ENCODE assay signal across 18 cellular contexts in genomic region chr15:78766041-78766440, GRCh38. TPM values are rescaled to one million over a fixed set of nuclear protein-coding genes. Genes with fewer than 3 reads are reported as not detected.
DNase-seq lines count a peak whose midpoint lies in the region; ATAC-seq and TF ChIP-seq lines count a peak whose summit lies in the region.
"Had no signal": no experiment of that assay in that cellular context is flagged by ENCODE, and none has a peak within 500 bp of the region (broad histone marks: within the 10 kb centered on the region; RNA-seq: fewer than 3 reads in every experiment).

No MANE protein-coding gene starts in this region.

- H3K36me3 Mint-ChIP-seq in stimulated activated memory B cell treated with anti-CD40 and anti-IgM and Interleukin-4, amounts not matched to agents 10 μg/mL and 1 μg/mL and 100 μg/mL, for 72 hours = no peaks in the 10 kb centered on the region
- H3K36me3 Mint-ChIP-seq: CD14-positive monocyte, IgD-negative memory B cell had no signal

- H3K9me3 ChIP-seq in BLaER1 treated with 17β-estradiol and CSF1 and Interleukin-3, amounts not matched to agents 10 nM and 100 nM (replicated peaks in 1 of 11) = no peaks in the 10 kb centered on the region
- H3K9me3 ChIP-seq in RWPE2 (ENCODE audit: severe bottlenecking) (no peaks in the 10 kb centered on the region), lower lobe of right lung (no peaks in the 10 kb centered on the region)

- peak overlapping the region; percentile 41 for H3K27ac Mint-ChIP-seq in stimulated activated memory B cell treated with anti-CD40 and anti-IgM and Interleukin-4, amounts not matched to agents 10 μg/mL and 1 μg/mL and 100 μg/mL, for 72 hours
- H3K27ac Mint-ChIP-seq: CD14-positive monocyte, IgD-negative memory B cell had no signal

- no peaks in the 10 kb centered on the region for H3K27me3 Mint-ChIP-seq in stimulated activated memory B cell treated with anti-CD40 and anti-IgM and Interleukin-4, amounts not matched to agents 10 μg/mL and 1 μg/mL and 100 μg/mL, for 72 hours

- ATAC-seq in RWPE2 (ENCODE audit: low read depth) (no peak), lower lobe of right lung (no peak)
- no peak for ATAC-seq in stimulated activated memory B cell treated with anti-CD40 and anti-IgM and Interleukin-4, amounts not matched to agents 10 μg/mL and 1 μg/mL and 100 μg/mL, for 72 hours
- ATAC-seq: SK-N-SH treated with all-trans-retinoic acid at 6 μM for 48 hours had no signal

- H3K36me3 ChIP-seq in BLaER1 treated with 17β-estradiol and CSF1 and Interleukin-3, amounts not matched to agents 10 nM and 100 nM = no peaks in the 10 kb centered on the region; a peak in 1 of 22 replicates
- no peaks in the 10 kb centered on the region for H3K36me3 ChIP-seq in RWPE2 (ENCODE audit: low read depth)
- no peaks in the 10 kb centered on the region for H3K36me3 ChIP-seq in lower lobe of right lung

- H3K4me1 ChIP-seq in BLaER1 treated with 17β-estradiol and CSF1 and Interleukin-3, amounts not matched to agents 10 nM and 100 nM = peaks cover 43 to 88% (median 81%) of the 10 kb centered on the region in 10 experiments
- H3K4me1 ChIP-seq in RWPE2 (ENCODE audit: insufficient read depth, poor library complexity, severe bottlenecking) (no peaks in the 10 kb centered on the region), lower lobe of right lung (peaks cover 14% of the 10 kb centered on the region)

- H3K27me3 ChIP-seq in BLaER1 treated with 17β-estradiol and CSF1 and Interleukin-3, amounts not matched to agents 10 nM and 100 nM = peaks cover 0 to 12% (median 0%) of the 10 kb centered on the region in 11 experiments; a peak in 2 of 22 replicates
- no peaks in the 10 kb centered on the region for H3K27me3 ChIP-seq in RWPE2 (ENCODE audit: insufficient read depth, poor library complexity, severe bottlenecking)
- no peaks in the 10 kb centered on the region for H3K27me3 ChIP-seq in lower lobe of right lung (ENCODE audit: low read depth)

- H4K20me1 ChIP-seq in BLaER1 treated with 17β-estradiol and CSF1 and Interleukin-3, amounts not matched to agents 10 nM and 100 nM = no peaks in the 10 kb centered on the region

- no peaks in the 10 kb centered on the region for H3K9me3 Mint-ChIP-seq in stimulated activated memory B cell treated with anti-CD40 and anti-IgM and Interleukin-4, amounts not matched to agents 10 μg/mL and 1 μg/mL and 100 μg/mL, for 72 hours
- H3K9me3 Mint-ChIP-seq: CD14-positive monocyte, IgD-negative memory B cell had no signal

- no peak overlapping the region for H3K9ac ChIP-seq in BLaER1 treated with 17β-estradiol and CSF1 and Interleukin-3, amounts not matched to agents 10 nM and 100 nM

- H3K4me3 Mint-ChIP-seq in stimulated activated memory B cell treated with anti-CD40 and anti-IgM and Interleukin-4, amounts not matched to agents 10 μg/mL and 1 μg/mL and 100 μg/mL, for 72 hours = no peak overlapping the region
- H3K4me3 Mint-ChIP-seq: CD14-positive monocyte, IgD-negative memory B cell had no signal

- no peak for TF ChIP-seq CTCF in RWPE2 (IDR thresholded peaks at IDR 0.05; ENCODE audit: poor library complexity, severe bottlenecking)
- TF ChIP-seq CTCF in lower lobe of right lung (IDR thresholded peaks at IDR 0.05) = no peak

- intact Hi-C loops in lower lobe of right lung (cut with DNase I) = no loop called here

- no peak overlapping the region for H3K4me3 ChIP-seq in BLaER1 treated with 17β-estradiol and CSF1 and Interleukin-3, amounts not matched to agents 10 nM and 100 nM
- H3K4me3 ChIP-seq in RWPE2 (ENCODE audit: severe bottlenecking) (no peak overlapping the region), lower lobe of right lung (no peak overlapping the region)

- DNase-seq in RWPE2 (ENCODE audit: low spot score) = peak; percentile 69
- DNase-seq in lower lobe of right lung = peak; percentile 30
- DNase-seq in NCI-H82 (lab: John Stamatoyannopoulos, UW) = no peak
- no peak for DNase-seq in HT-29 (ENCODE audit: low spot score)
- no peak for DNase-seq in OCI-M2 (lab: John Stamatoyannopoulos, UW; ENCODE audit: unreplicated experiment)
- DNase-seq: ACHN, DMS79, Karpas-422, NCI-H1417 treated with DMSO at 0.1 percent for 48 hours, NCI-H187 treated with DMSO at 0.1 percent for 48 hours, NCI-H345, NCI-H526, SIG-M5 had no signal

- H3K27ac ChIP-seq in BLaER1 treated with 17β-estradiol and CSF1 and Interleukin-3, amounts not matched to agents 10 nM and 100 nM = 0 out of 22 replicates have a peak overlapping the region, but pooled peaks of 1 of the 11 experiments have one; percentile 13
- no peak overlapping the region for H3K27ac ChIP-seq in RWPE2 (ENCODE audit: poor library complexity, severe bottlenecking)
- H3K27ac ChIP-seq in lower lobe of right lung = no peak overlapping the region

- peak overlapping the region in 6 of 11 experiments; percentile 24 to 44 (median 36); a peak in 8 of 22 replicates for H3K4me2 ChIP-seq in BLaER1 treated with 17β-estradiol and CSF1 and Interleukin-3, amounts not matched to agents 10 nM and 100 nM

- H3K4me1 Mint-ChIP-seq in stimulated activated memory B cell treated with anti-CD40 and anti-IgM and Interleukin-4, amounts not matched to agents 10 μg/mL and 1 μg/mL and 100 μg/mL, for 72 hours = peaks cover 42% of the 10 kb centered on the region

RNA-seq across cellular contexts. Expression of gene ADAMTS7, which starts 45.2 kb away (rescaled TPM):
- 5.3 TPM for total RNA-seq in lower lobe of right lung
- total RNA-seq in HT-29 (2014; rRNA removed; shearing (Covaris generic)) = 0.50 and 0.69 TPM in 2 replicates

Comparison
In these comparisons a context has a peak if more than half of its experiments do, and no peak if none do; other contexts are left out.
1. DNase-seq: peak in RWPE2 (single experiment) and lower lobe of right lung (single experiment); none in NCI-H82 (single experiment), HT-29 (single experiment) and OCI-M2 (single experiment).